ENCODE assay signal across 24 cellular contexts in the genomic region with DNA sequence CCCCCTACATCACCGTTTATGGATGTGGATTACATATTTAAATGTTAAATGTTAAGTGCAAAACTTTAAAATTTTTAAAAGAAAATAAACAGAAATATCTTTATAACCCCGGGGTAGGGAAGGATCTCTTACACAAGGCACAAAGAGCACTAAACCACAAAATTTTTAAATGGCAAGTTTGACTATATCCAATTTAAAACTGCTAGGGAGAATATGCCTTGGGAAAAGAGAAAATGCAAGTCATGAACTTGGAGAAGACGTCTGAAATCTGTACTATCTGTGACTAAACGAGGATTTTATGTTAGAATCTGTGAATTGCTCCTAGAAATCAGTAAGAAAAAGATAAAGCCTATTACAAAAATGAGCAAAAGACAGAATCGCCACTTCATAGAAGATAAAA.
"Had no signal": no experiment of that assay in that cellular context is flagged by ENCODE, and none has a peak within 500 bp of the region (broad histone marks: within the 10 kb centered on the region; RNA-seq: fewer than 3 reads in every experiment).

No MANE protein-coding gene starts in this region.

- H3K27ac Mint-ChIP-seq: mesothelial cell of epicardium, naive B cell had no signal

- H3K36me3 Mint-ChIP-seq: mesothelial cell of epicardium had no signal

- H3K4me1 ChIP-seq: esophagus muscularis mucosa, foreskin keratinocyte, heart right ventricle, left lung, lower lobe of right lung had no signal

- H3K4me1 Mint-ChIP-seq: mesothelial cell of epicardium, naive B cell had no signal

- H3K9me3 ChIP-seq: lower lobe of right lung, mucosa of descending colon had no signal

- H3K4me3 ChIP-seq: coronary artery, dorsolateral prefrontal cortex, esophagus muscularis mucosa, heart right ventricle, left lung, lower lobe of right lung, mucosa of descending colon had no signal

- H3K27ac ChIP-seq: coronary artery, dorsolateral prefrontal cortex, esophagus muscularis mucosa, foreskin keratinocyte, heart right ventricle, left lung, lower lobe of right lung had no signal

- DNase-seq: dermis blood vessel endothelial cell; dorsolateral prefrontal cortex; effector CD4-positive, alpha-beta T cell; effector memory CD4-positive, alpha-beta T cell; foreskin keratinocyte; glutamatergic neuron; head of caudate nucleus; heart right ventricle; hippocampal formation; islet precursor cell; kidney; left cardiac atrium; left lung; left ventricle myocardium superior; lower lobe of right lung; mesenchymal stem cell; mucosa of descending colon; naive B cell had no signal

- H3K36me3 ChIP-seq: esophagus muscularis mucosa, left lung, lower lobe of right lung had no signal

- ATAC-seq: foreskin keratinocyte, heart right ventricle, left cardiac atrium, left lung, left ventricle myocardium superior, lower lobe of right lung, mucosa of descending colon had no signal

- H3K4me3 Mint-ChIP-seq: mesothelial cell of epicardium, naive B cell had no signal

- FAIRE-seq: colon, endothelial cell of umbilical vein, frontal cortex, kidney had no signal

- H3K27me3 ChIP-seq: left lung had no signal
